7 cellular contexts compared by ENCODE assay signal in genomic region chr12:42012501-42012900, GRCh38.
DNase-seq lines count a peak whose midpoint lies in the region; FAIRE-seq and TF ChIP-seq lines count a peak whose summit lies in the region.
"Not testable (repeated sequence)": the region's sequence is repeated elsewhere in the genome, so short reads cannot be mapped to it uniquely, and the experiment has no call there.

No MANE protein-coding gene starts in this region.

- not testable (repeated sequence) for H2AK5ac ChIP-seq in trophoblast cell (ENCODE audit: low read length)

- H3K14ac ChIP-seq in trophoblast cell (ENCODE audit: low read length): not testable (repeated sequence)

- H3K23ac ChIP-seq in trophoblast cell (ENCODE audit: low read length): not testable (repeated sequence)

- not testable (repeated sequence) for H2AFZ ChIP-seq in trophoblast cell (ENCODE audit: insufficient read depth, low read length, poor library complexity)

- DNase-seq in Caki2 (ENCODE audit: low read depth) (peak; percentile 68), HFFc6 (peak; percentile 11), RPMI7951 (ENCODE audit: low read depth) (peak; percentile 37), bronchial epithelial cell (ENCODE audit: low read depth) (peak; percentile 32), glomerular visceral epithelial cell (ENCODE audit: extremely low spot score) (peak; percentile 72), left kidney (ENCODE audit: low read depth, low spot score) (peak; percentile 7), trophoblast cell (peak; percentile 46 to 88)

- H3K4me1 Mint-ChIP-seq in HFFc6 (ENCODE audit: low read depth): not testable (repeated sequence)

- H3K9me3 ChIP-seq in trophoblast cell (ENCODE audit: insufficient read depth, low read depth, low read length): not testable (repeated sequence)

- H3K4me1 ChIP-seq in trophoblast cell (ENCODE audit: control insufficient read depth in 1 of 2, insufficient read depth in 2 of 2, low read length in 2 of 2): not testable (repeated sequence)

- H3K4me2 ChIP-seq in trophoblast cell (ENCODE audit: low read length): not testable (repeated sequence)

- H3K4me3 ChIP-seq in bronchial epithelial cell (ENCODE audit: low read depth, low read length); trophoblast cell (ENCODE audit: low read depth, low read length): not testable (repeated sequence)

- H3K9me3 Mint-ChIP-seq in HFFc6: not testable (repeated sequence)

- H2BK120ac ChIP-seq in trophoblast cell (ENCODE audit: insufficient read depth, low read length, poor library complexity): not testable (repeated sequence)

- H2BK5ac ChIP-seq in trophoblast cell (ENCODE audit: low read depth, low read length, poor library complexity): not testable (repeated sequence)

- no CpG with 5 or more reads among the region's 2 CpGs for WGBS in trophoblast cell (ENCODE audit: extremely low coverage, insufficient coverage, insufficient read length)

- FAIRE-seq in bronchial epithelial cell (lab: Jason Lieb, UNC): not testable (repeated sequence)

- H3K27ac ChIP-seq in trophoblast cell (ENCODE audit: low read depth, low read length): peak overlapping the region; percentile 12

- H2BK12ac ChIP-seq in trophoblast cell (ENCODE audit: low read length): not testable (repeated sequence)

- not testable (repeated sequence) for H3K27me3 Mint-ChIP-seq in HFFc6 (ENCODE audit: insufficient read depth)

- not testable (repeated sequence) for H3K79me2 ChIP-seq in trophoblast cell (ENCODE audit: control insufficient read depth, insufficient read depth, low read length, poor library complexity)

- H3K4ac ChIP-seq in trophoblast cell (ENCODE audit: low read depth, low read length): not testable (repeated sequence)

- not testable (repeated sequence) for H3K36me3 ChIP-seq in bronchial epithelial cell (ENCODE audit: control insufficient read depth, insufficient read depth, low read length); trophoblast cell (ENCODE audit: control insufficient read depth in 1 of 2, insufficient read depth in 2 of 2, low read length in 2 of 2)

- H3K36me3 Mint-ChIP-seq in HFFc6 (ENCODE audit: low read depth): not testable (repeated sequence)

- not testable (repeated sequence) for H3K79me1 ChIP-seq in trophoblast cell (ENCODE audit: low read length)

- not testable (repeated sequence) for H4K8ac ChIP-seq in trophoblast cell (ENCODE audit: low read depth, low read length)

- not testable (repeated sequence) for H3K27me3 ChIP-seq in bronchial epithelial cell (ENCODE audit: control insufficient read depth, insufficient read depth, low read length); trophoblast cell (ENCODE audit: insufficient read depth, low read length)

- H3K9ac ChIP-seq in trophoblast cell (ENCODE audit: low read length): not testable (repeated sequence)

- in situ Hi-C loops in Caki2 (cut with HindIII; ENCODE audit: low pct_unique_long_range_greater_than_20kb, low sequenced_read_pairs): not testable (repeated sequence)

- H3K18ac ChIP-seq in trophoblast cell (ENCODE audit: low read length): not testable (repeated sequence)

- H4K91ac ChIP-seq in trophoblast cell (ENCODE audit: low read depth, low read length): not testable (repeated sequence)

- not testable (repeated sequence) for TF ChIP-seq CTCF in HFFc6 (IDR thresholded peaks at IDR 0.05); bronchial epithelial cell (IDR thresholded peaks at IDR 0.05; ENCODE audit: insufficient read depth, low read length, severe bottlenecking)

- H4K12ac ChIP-seq in trophoblast cell (ENCODE audit: low read depth, low read length): not testable (repeated sequence)

- not testable (repeated sequence) for H3K4me3 Mint-ChIP-seq in HFFc6

- not testable (repeated sequence) for H3K27ac Mint-ChIP-seq in HFFc6

Comparison
In these comparisons a context has a peak if more than half of its experiments do, and no peak if none do; other contexts are left out.
1. DNase-seq: peak in every context shown above with its lines; median percentile 72 in glomerular visceral epithelial cell; 68 in Caki2; 67 in trophoblast cell; 37 in RPMI7951; 32 in bronchial epithelial cell; 11 in HFFc6; 7 in left kidney.